Comparison of ENCODE assay signal across 7 cellular contexts in genomic region chr4:131411393-131411792, GRCh38.
"Had no signal": no experiment of that assay in that cellular context is flagged by ENCODE, and none has a peak within 500 bp of the region (broad histone marks: within the 10 kb centered on the region; RNA-seq: fewer than 3 reads in every experiment).

No MANE protein-coding gene starts in this region.

- ATAC-seq: GM23338, HepG2 had no signal

- H3K27ac Mint-ChIP-seq: GM23338, H9, IgD-negative memory B cell had no signal

- H3K4me3 ChIP-seq: GM23338 had no signal

- H3K27me3 Mint-ChIP-seq: IgD-negative memory B cell had no signal

- H3K4me1 Mint-ChIP-seq: GM23338, H9, IgD-negative memory B cell had no signal

- H3K4me3 Mint-ChIP-seq: GM23338, H9, IgD-negative memory B cell had no signal

- DNase-seq: H9, HCEC 1CT, KBM-7 had no signal

- H3K27ac ChIP-seq: HL-60 had no signal

- H3K36me3 Mint-ChIP-seq: IgD-negative memory B cell had no signal
